Comparison of ENCODE assay signal across 8 cellular contexts in the genomic region with DNA sequence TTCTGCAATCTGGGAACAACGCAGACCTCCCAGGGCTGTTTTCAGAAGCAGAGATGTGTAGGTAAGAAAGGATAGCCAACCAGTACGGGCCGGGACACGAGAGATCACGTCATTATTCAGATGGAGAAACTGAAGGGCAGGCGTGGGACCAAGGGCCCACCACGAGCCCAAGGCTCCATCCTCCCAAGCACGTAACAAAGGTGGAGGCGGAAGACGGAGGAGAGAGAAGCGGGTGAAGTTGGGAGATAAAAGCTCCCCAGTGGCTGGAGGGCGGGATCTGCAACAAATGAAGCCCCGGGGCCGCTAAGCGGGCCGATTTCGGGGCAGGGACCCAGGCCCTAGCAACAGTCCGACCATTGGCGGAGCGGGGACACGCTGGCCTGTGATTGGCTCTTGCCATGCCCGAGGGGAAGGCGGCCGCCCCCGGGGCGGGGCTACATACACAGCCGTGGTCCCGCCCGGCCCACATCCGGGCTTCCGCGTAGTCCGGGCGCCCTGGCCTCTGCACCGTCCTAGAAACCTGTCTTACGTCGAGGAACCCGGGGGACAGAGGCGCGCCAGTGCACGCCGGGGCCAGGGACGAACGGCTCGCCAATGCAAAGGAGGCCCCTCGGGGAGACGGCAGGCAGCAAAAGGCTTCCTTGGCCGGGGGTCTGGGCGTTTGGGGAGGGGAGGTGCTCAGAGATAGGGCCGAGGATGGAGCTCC.
DNase-seq lines count a peak whose midpoint lies in the region; ATAC-seq and TF ChIP-seq lines count a peak whose summit lies in the region.

No MANE protein-coding gene starts in this region.

- H3K36me3 ChIP-seq in muscle layer of colon (ENCODE audit: insufficient read depth, low read length), result no peaks in the 10 kb centered on the region

- TF ChIP-seq POLR2A in erythroblast (IDR thresholded peaks at IDR 0.05; ENCODE audit: low read length), result peak; percentile 69

- peak overlapping the region; percentile 89 to 91 for H3K4me3 ChIP-seq in muscle layer of colon (ENCODE audit: low read depth in 1 of 2, low read length in 2 of 2)

- no peak for TF ChIP-seq RAD21 in Ishikawa (IDR thresholded peaks at IDR 0.05; ENCODE audit: low read depth)

- no peaks in the 10 kb centered on the region for H3K9me3 ChIP-seq in muscle layer of colon (ENCODE audit: low read length)

- H3K27ac ChIP-seq in muscle layer of colon (ENCODE audit: low read depth, low read length), result peak overlapping the region; percentile 99

- H3K9ac ChIP-seq in muscle layer of colon (ENCODE audit: low read length), result peak overlapping the region; percentile 80

- no peaks in the 10 kb centered on the region for H3K27me3 ChIP-seq in muscle layer of colon (ENCODE audit: control insufficient read depth in 1 of 2, insufficient read depth in 2 of 2, low read length in 2 of 2)

- peak; percentile 88 for ATAC-seq in GM21576 (IDR thresholded peaks at IDR 0.05; ENCODE audit: unreplicated experiment)

- TF ChIP-seq EP300 in Ishikawa (IDR thresholded peaks at IDR 0.05; ENCODE audit: borderline replicate concordance), result no peak; the same call in 1 of the 2 replicates

- peaks cover 24% of the 10 kb centered on the region for H3K4me1 ChIP-seq in muscle layer of colon (ENCODE audit: insufficient read depth, low read length)

- DNase-seq in DMS153 (lab: John Stamatoyannopoulos, UW) (peak; percentile 95), OCI-M2 (lab: John Stamatoyannopoulos, UW; ENCODE audit: unreplicated experiment) (peak; percentile 77), erythroblast (lab: John Stamatoyannopoulos, UW) (peak; percentile 98)
- peak; percentile 94 for DNase-seq in activated T-cell treated with anti-CD3 and anti-CD28 coated beads, Interleukin-2, amount 50 U/mL, for 1 hour
- peak; percentile 85 for DNase-seq in stimulated activated CD8-positive, alpha-beta memory T cell treated with anti-CD3 and anti-CD28 coated beads, Interleukin-7, amount 100 ng/mL, for 24 hours (ENCODE audit: low read depth)

TF ChIP-seq in Ishikawa, 13 proteins besides CTCF, POLR2A, EP300 and RAD21:
- TF ChIP-seq TEAD4 (IDR thresholded peaks at IDR 0.05) (peak; percentile 35; the same call in 1 of the 2 replicates), CEBPB (IDR thresholded peaks at IDR 0.05) (no peak), FOXM1 (IDR thresholded peaks at IDR 0.05; ENCODE audit: borderline replicate concordance, low read depth) (no peak), CREB1 (IDR thresholded peaks at IDR 0.05; ENCODE audit: low read depth) (peak; percentile 52; the same call in 1 of the 2 replicates), TAF1 (IDR thresholded peaks at IDR 0.05; ENCODE audit: low read depth) (peak; percentile 64; the same call in 1 of the 2 replicates)
- TF ChIP-seq, protein P1, sequence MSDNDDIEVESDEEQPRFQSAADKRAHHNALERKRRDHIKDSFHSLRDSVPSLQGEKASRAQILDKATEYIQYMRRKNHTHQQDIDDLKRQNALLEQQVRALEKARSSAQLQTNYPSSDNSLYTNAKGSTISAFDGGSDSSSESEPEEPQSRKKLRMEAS (IDR thresholded peaks at IDR 0.05), result peak; percentile 64
- TF ChIP-seq, protein P2, sequence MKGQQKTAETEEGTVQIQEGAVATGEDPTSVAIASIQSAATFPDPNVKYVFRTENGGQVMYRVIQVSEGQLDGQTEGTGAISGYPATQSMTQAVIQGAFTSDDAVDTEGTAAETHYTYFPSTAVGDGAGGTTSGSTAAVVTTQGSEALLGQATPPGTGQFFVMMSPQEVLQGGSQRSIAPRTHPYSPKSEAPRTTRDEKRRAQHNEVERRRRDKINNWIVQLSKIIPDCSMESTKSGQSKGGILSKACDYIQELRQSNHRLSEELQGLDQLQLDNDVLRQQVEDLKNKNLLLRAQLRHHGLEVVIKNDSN (IDR thresholded peaks at IDR 0.05), result 0 out of 2 replicates have a peak, but pooled peaks have one; percentile 6

Comparison
In these comparisons a context has a peak if more than half of its experiments do, and no peak if none do; other contexts are left out.
1. Peak in every context shown above with its lines: DNase-seq, ATAC-seq, H3K4me3 ChIP-seq and H3K27ac ChIP-seq.